Comparison of ENCODE assay signal across 14 cellular contexts in genomic region chr2:15776629-15776919, GRCh38.
"Had no signal": no experiment of that assay in that cellular context is flagged by ENCODE, and none has a peak within 500 bp of the region (broad histone marks: within the 10 kb centered on the region; RNA-seq: fewer than 3 reads in every experiment).

No MANE protein-coding gene starts in this region.

- H3K27me3 ChIP-seq: colonic mucosa, esophagus squamous epithelium, suprapubic skin had no signal

- H3K4me3 Mint-ChIP-seq: activated naive CD4-positive, alpha-beta T cell treated with anti-CD3 and anti-CD28 coated beads, Interleukin-2, amount 10 ng/mL, durations not matched to agents 7 days and 5 days; nephron; stimulated activated naive CD8-positive, alpha-beta T cell treated with anti-CD3 and anti-CD28 coated beads, Interleukin-15, Interleukin-2, amounts not matched to agents 100 ng/mL and 50 ng/mL, for 24 hours had no signal

- H3K4me1 Mint-ChIP-seq: activated naive CD4-positive, alpha-beta T cell treated with anti-CD3 and anti-CD28 coated beads, Interleukin-2, amount 10 ng/mL, durations not matched to agents 7 days and 5 days had no signal

- H3K36me3 ChIP-seq: colonic mucosa, esophagus squamous epithelium, lower lobe of right lung, suprapubic skin had no signal

- H3K9me3 ChIP-seq: colonic mucosa, esophagus squamous epithelium, lower lobe of right lung, suprapubic skin had no signal

- H3K27ac Mint-ChIP-seq: activated naive CD4-positive, alpha-beta T cell treated with anti-CD3 and anti-CD28 coated beads, Interleukin-2, amount 10 ng/mL, durations not matched to agents 7 days and 5 days; activated T-helper 2 cell treated with anti-CD3 and anti-CD28 coated beads, Interferon-gamma antibody, Interleukin-2, Interleukin-4, amounts not matched to agents 10 μg/mL and 5 μg/mL and 100 μg/mL, durations not matched to agents 14 hours and 24 hours and 36 hours; nephron; stimulated activated naive CD8-positive, alpha-beta T cell treated with anti-CD3 and anti-CD28 coated beads, Interleukin-15, Interleukin-2, amounts not matched to agents 100 ng/mL and 50 ng/mL, for 24 hours had no signal

- DNase-seq: activated CD4-positive, alpha-beta T cell treated with anti-CD3 and anti-CD28 coated beads for 1 hour; activated CD4-positive, alpha-beta T cell treated with anti-CD3 and anti-CD28 coated beads, Interleukin-2, amount 50 U/mL, for 48 hours; activated naive CD4-positive, alpha-beta T cell treated with anti-CD3 and anti-CD28 coated beads, Interleukin-2, amount 10 ng/mL, durations not matched to agents 7 days and 5 days; caudate nucleus; colonic mucosa; esophagus squamous epithelium; foreskin melanocyte; lower lobe of right lung; nucleus accumbens; right cardiac atrium had no signal

- H3K4me1 ChIP-seq: colonic mucosa, esophagus squamous epithelium, lower lobe of right lung, suprapubic skin had no signal

- H3K4me3 ChIP-seq: colonic mucosa, esophagus squamous epithelium, lower lobe of right lung, suprapubic skin had no signal

- ATAC-seq: lower lobe of right lung, right cardiac atrium had no signal

- H3K27ac ChIP-seq: colonic mucosa, esophagus squamous epithelium, lower lobe of right lung, suprapubic skin had no signal

- H3K36me3 Mint-ChIP-seq: activated naive CD4-positive, alpha-beta T cell treated with anti-CD3 and anti-CD28 coated beads, Interleukin-2, amount 10 ng/mL, durations not matched to agents 7 days and 5 days had no signal

- H3K9me3 Mint-ChIP-seq: activated naive CD4-positive, alpha-beta T cell treated with anti-CD3 and anti-CD28 coated beads, Interleukin-2, amount 10 ng/mL, durations not matched to agents 7 days and 5 days; activated T-helper 2 cell treated with anti-CD3 and anti-CD28 coated beads, Interferon-gamma antibody, Interleukin-2, Interleukin-4, amounts not matched to agents 10 μg/mL and 5 μg/mL and 100 μg/mL, durations not matched to agents 14 hours and 24 hours and 36 hours; stimulated activated naive CD8-positive, alpha-beta T cell treated with anti-CD3 and anti-CD28 coated beads, Interleukin-15, Interleukin-2, amounts not matched to agents 100 ng/mL and 50 ng/mL, for 24 hours had no signal

- H3K27me3 Mint-ChIP-seq: activated naive CD4-positive, alpha-beta T cell treated with anti-CD3 and anti-CD28 coated beads, Interleukin-2, amount 10 ng/mL, durations not matched to agents 7 days and 5 days; stimulated activated naive CD8-positive, alpha-beta T cell treated with anti-CD3 and anti-CD28 coated beads, Interleukin-15, Interleukin-2, amounts not matched to agents 100 ng/mL and 50 ng/mL, for 24 hours had no signal
